In genomic region chr11:44949160-44950035, GRCh38 we compare ENCODE assay signal across 8 cellular contexts. TPM values are rescaled to one million over a fixed set of nuclear protein-coding genes. Genes with fewer than 3 reads are reported as not detected.
DNase-seq lines count a peak whose midpoint lies in the region; ATAC-seq and TF ChIP-seq lines count a peak whose summit lies in the region.

No MANE protein-coding gene starts in this region.

- intact Hi-C loops in CD4-positive, alpha-beta memory T cell (cut with micrococcal nuclease) = loop anchor here (5.0 kb wide), 2 partner anchors 128 to 153 kb away; no protein-coding TSS in a partner anchor

- no peaks in the 10 kb centered on the region for H3K9me3 Mint-ChIP-seq in CD4-positive, alpha-beta memory T cell
- no peaks in the 10 kb centered on the region for H3K9me3 Mint-ChIP-seq in activated CD8-positive, alpha-beta memory T cell treated with anti-CD3 and anti-CD28 coated beads, Interleukin-2, amount 10 ng/mL, durations not matched to agents 7 days and 5 days (ENCODE audit: low read depth)

- H3K27ac ChIP-seq in CD4-positive, alpha-beta memory T cell (ENCODE audit: low read depth, low read length) = peak overlapping the region; percentile 26
- H3K27ac ChIP-seq in neutrophil = peak overlapping the region; percentile 94

- ATAC-seq in activated CD8-positive, alpha-beta memory T cell treated with anti-CD3 and anti-CD28 coated beads, Interleukin-2, amount 10 ng/mL, durations not matched to agents 7 days and 5 days = peak; percentile 25
- ATAC-seq in GM21381 (IDR thresholded peaks at IDR 0.05; ENCODE audit: unreplicated experiment) = no peak
- no peak for ATAC-seq in HG03432 (IDR thresholded peaks at IDR 0.05; ENCODE audit: unreplicated experiment)

- peak overlapping the region; percentile 76 to 88 (median 82) for H3K4me3 Mint-ChIP-seq in CD4-positive, alpha-beta memory T cell
- H3K4me3 Mint-ChIP-seq in activated CD8-positive, alpha-beta memory T cell treated with anti-CD3 and anti-CD28 coated beads, Interleukin-2, amount 10 ng/mL, durations not matched to agents 7 days and 5 days = peak overlapping the region; percentile 30

- no peaks in the 10 kb centered on the region for H3K36me3 ChIP-seq in CD4-positive, alpha-beta memory T cell (ENCODE audit: insufficient read depth, low read length)
- peaks cover 33% of the 10 kb centered on the region for H3K36me3 ChIP-seq in neutrophil

- H3K4me1 ChIP-seq in CD4-positive, alpha-beta memory T cell (ENCODE audit: insufficient read depth, low read length) = peaks cover 3% of the 10 kb centered on the region
- H3K4me1 ChIP-seq in neutrophil (ENCODE audit: control insufficient read depth in 1 of 2, insufficient read depth in 1 of 2, low read depth in 1 of 2, low read length in 1 of 2) = peaks cover 87 to 90% of the 10 kb centered on the region in 2 experiments

- TF ChIP-seq CTCF in LNCAP (IDR thresholded peaks at IDR 0.05) = peak; percentile 41
- peak; percentile 49 for TF ChIP-seq CTCF in fibroblast of the aortic adventitia (IDR thresholded peaks at IDR 0.05; ENCODE audit: insufficient read depth, low read length)
- TF ChIP-seq CTCF in neutrophil (IDR thresholded peaks at IDR 0.05) = no peak

- peak overlapping the region; percentile 36 to 59 for H3K4me3 ChIP-seq in CD4-positive, alpha-beta memory T cell (ENCODE audit: low read length in 2 of 2)
- H3K4me3 ChIP-seq in fibroblast of the aortic adventitia (ENCODE audit: low read depth, low read length) = peak overlapping the region; percentile 77
- peak overlapping the region; percentile 75 to 95 for H3K4me3 ChIP-seq in neutrophil (ENCODE audit: low read depth in 1 of 2, low read length in 1 of 2)

- H3K27ac Mint-ChIP-seq in CD4-positive, alpha-beta memory T cell = peak overlapping the region in 5 of 7 donors; percentile 53 to 80 (median 70)
- H3K27ac Mint-ChIP-seq in activated CD8-positive, alpha-beta memory T cell treated with anti-CD3 and anti-CD28 coated beads, Interleukin-2, amount 10 ng/mL, durations not matched to agents 7 days and 5 days = no peak overlapping the region

- peaks cover 0 to 14% (median 3%) of the 10 kb centered on the region in 4 donors for H3K4me1 Mint-ChIP-seq in CD4-positive, alpha-beta memory T cell
- H3K4me1 Mint-ChIP-seq in activated CD8-positive, alpha-beta memory T cell treated with anti-CD3 and anti-CD28 coated beads, Interleukin-2, amount 10 ng/mL, durations not matched to agents 7 days and 5 days = peaks cover 7% of the 10 kb centered on the region

- no peaks in the 10 kb centered on the region for H3K27me3 Mint-ChIP-seq in CD4-positive, alpha-beta memory T cell
- H3K27me3 Mint-ChIP-seq in activated CD8-positive, alpha-beta memory T cell treated with anti-CD3 and anti-CD28 coated beads, Interleukin-2, amount 10 ng/mL, durations not matched to agents 7 days and 5 days = peaks cover 24% of the 10 kb centered on the region

- no peaks in the 10 kb centered on the region for H3K36me3 Mint-ChIP-seq in CD4-positive, alpha-beta memory T cell
- H3K36me3 Mint-ChIP-seq in activated CD8-positive, alpha-beta memory T cell treated with anti-CD3 and anti-CD28 coated beads, Interleukin-2, amount 10 ng/mL, durations not matched to agents 7 days and 5 days = no peaks in the 10 kb centered on the region

- H3K27me3 ChIP-seq in CD4-positive, alpha-beta memory T cell (ENCODE audit: insufficient read depth, low read length) = no peaks in the 10 kb centered on the region
- H3K27me3 ChIP-seq in neutrophil = no peaks in the 10 kb centered on the region

- CTCF ChIA-PET in CD4-positive, alpha-beta memory T cell (lab: Charles Lee; ENCODE audit: partially characterized antibody) = interaction anchor here (1.0 to 5.5 kb wide), 11 partner anchors 9 to 155 kb away, joined by 3 to 80 read pairs (median 7); no protein-coding TSS in a partner anchor
- CTCF ChIA-PET in activated CD8-positive, alpha-beta memory T cell treated with anti-CD3 and anti-CD28 coated beads, Interleukin-2, amount 10 ng/mL, durations not matched to agents 7 days and 5 days (lab: Charles Lee) = interaction anchor here (1.0 to 16.1 kb wide), 10 partner anchors 9 to 159 kb away, joined by 3 to 622 read pairs (median 5); no protein-coding TSS in a partner anchor

- H3K9me3 ChIP-seq in CD4-positive, alpha-beta memory T cell (ENCODE audit: control insufficient read depth in 1 of 2, low read length in 2 of 2) = no peaks in the 10 kb centered on the region
- H3K9me3 ChIP-seq in neutrophil = no peaks in the 10 kb centered on the region

- POLR2A ChIA-PET in CD4-positive, alpha-beta memory T cell (lab: Charles Lee; ENCODE audit: partially characterized antibody) = interaction anchor here (0.9 to 1.7 kb wide), 4 partner anchors 31 to 153 kb away, joined by 3 to 11 read pairs (median 6); no protein-coding TSS in a partner anchor

- DNase-seq in CD4-positive, alpha-beta memory T cell = peak in 4 of 5 donors; percentile 17 to 29 (median 22)
- DNase-seq in activated CD8-positive, alpha-beta memory T cell treated with anti-CD3 and anti-CD28 coated beads, Interleukin-2, amount 10 ng/mL, durations not matched to agents 7 days and 5 days = no peak
- peak; percentile 35 for DNase-seq in fibroblast of the aortic adventitia (ENCODE audit: low read depth)
- DNase-seq in NCI-H128 (lab: John Stamatoyannopoulos, UW; ENCODE audit: unreplicated experiment) = no peak

RNA-seq across cellular contexts. Expression of gene TP53I11, which starts 1.3 kb away (rescaled TPM):
- total RNA-seq in CD4-positive, alpha-beta memory T cell = 1 to 10 TPM; 4.0 to 7.0 TPM
- 1 to 10 TPM; 1.1 to 6.2 TPM for polyA plus RNA-seq in CD4-positive, alpha-beta memory T cell
- 1 to 10 TPM; 2.2 to 3.7 TPM for total RNA-seq in activated CD8-positive, alpha-beta memory T cell treated with anti-CD3 and anti-CD28 coated beads, Interleukin-2, amount 10 ng/mL, durations not matched to agents 7 days and 5 days
- 23.1 and 27.4 TPM in 2 replicates for total RNA-seq in fibroblast of the aortic adventitia (ENCODE audit: low replicate concordance)

Comparison
In these comparisons a context has a peak if more than half of its experiments do, and no peak if none do; other contexts are left out.
1. DNase-seq: peak in CD4-positive, alpha-beta memory T cell (4 of 5) and fibroblast of the aortic adventitia (single experiment); none in activated CD8-positive, alpha-beta memory T cell treated with anti-CD3 and anti-CD28 coated beads, Interleukin-2, amount 10 ng/mL, durations not matched to agents 7 days and 5 days (single experiment) and NCI-H128 (single experiment).
2. Peak in every context shown above with its lines, with median percentiles within 50 percentile points of each other: H3K4me3 ChIP-seq.